14 cellular contexts compared by ENCODE assay signal in genomic region chr10:91604936-91605534, GRCh38. TPM values are rescaled to one million over a fixed set of nuclear protein-coding genes. Genes with fewer than 3 reads are reported as not detected.
DNase-seq lines count a peak whose midpoint lies in the region; ATAC-seq and TF ChIP-seq lines count a peak whose summit lies in the region.
"Had no signal": no experiment of that assay in that cellular context is flagged by ENCODE, and none has a peak within 500 bp of the region (broad histone marks: within the 10 kb centered on the region; RNA-seq: fewer than 3 reads in every experiment).

No MANE protein-coding gene starts in this region.

- DNase-seq in AG10803 (ENCODE audit: low read depth) = peak; percentile 76
- peak in 1 of 2 experiments; percentile 48 for DNase-seq in PC-9
- DNase-seq in epithelial cell of esophagus (ENCODE audit: low read depth) = peak; percentile 76
- no peak for DNase-seq in progenitor cell of endocrine pancreas (ENCODE audit: low spot score, unreplicated experiment)
- DNase-seq in stimulated activated CD4-positive, alpha-beta T cell treated with anti-CD3 and anti-CD28 coated beads, Interleukin-15, amount 100 ng/mL, for 24 hours = no peak
- DNase-seq in thyroid gland = no peak
- DNase-seq in NCI-H2029 (lab: John Stamatoyannopoulos, UW) = no peak
- DNase-seq: activated CD4-positive, alpha-beta T cell treated with anti-CD3 and anti-CD28 coated beads for 1 hour; activated naive CD8-positive, alpha-beta T cell treated with anti-CD3 and anti-CD28 coated beads, Interleukin-2, amount 10 ng/mL, durations not matched to agents 7 days and 5 days; COR-L47; NCI-H187 had no signal

- no peak for TF ChIP-seq CTCF in AG10803 (conservative IDR thresholded peaks at IDR 0.05; ENCODE audit: low read length)
- no peak for TF ChIP-seq CTCF in PC-9 (conservative IDR thresholded peaks at IDR 0.05)
- TF ChIP-seq CTCF in epithelial cell of esophagus (IDR thresholded peaks at IDR 0.05; ENCODE audit: insufficient read depth, low read depth, low read length, missing control alignments) = no peak
- TF ChIP-seq CTCF in progenitor cell of endocrine pancreas (IDR thresholded peaks at IDR 0.05; ENCODE audit: unreplicated experiment) = no peak
- TF ChIP-seq CTCF in thyroid gland (IDR thresholded peaks at IDR 0.05) = no peak

- H3K4me1 ChIP-seq in PC-9 (replicated peaks; ENCODE audit: insufficient read depth) = peaks cover 25% of the 10 kb centered on the region
- peaks cover 20% of the 10 kb centered on the region in 2 donors for H3K4me1 ChIP-seq in thyroid gland

- no TSS peak for BruUV-seq in PC-9 (replicated peaks; lab: Mats Ljungman, UMichigan)

- peak overlapping the region; percentile 46; the same call in 1 of the 2 replicates for H3K4me2 ChIP-seq in PC-9

- H3K36me3 ChIP-seq in PC-9 (ENCODE audit: low read depth) (no peaks in the 10 kb centered on the region), thyroid gland (no peaks in the 10 kb centered on the region)

- CTCF ChIA-PET in PC-9 (lab: Charles Lee) = no interaction called here

- no peak overlapping the region for H3K4me3 Mint-ChIP-seq in progenitor cell of endocrine pancreas (ENCODE audit: low read depth)
- H3K4me3 Mint-ChIP-seq: activated naive CD8-positive, alpha-beta T cell treated with anti-CD3 and anti-CD28 coated beads, Interleukin-2, amount 10 ng/mL, durations not matched to agents 7 days and 5 days had no signal

- H4K20me1 ChIP-seq in PC-9 (ENCODE audit: insufficient read depth) = no peaks in the 10 kb centered on the region

- no peaks in the 10 kb centered on the region for H3K9me2 ChIP-seq in PC-9 (ENCODE audit: insufficient read depth)

- H3K9me3 ChIP-seq in PC-9 (ENCODE audit: insufficient read depth, low read depth) = no peaks in the 10 kb centered on the region; the same call in 1 of the 2 replicates
- H3K9me3 ChIP-seq in thyroid gland = no peaks in the 10 kb centered on the region

- H3K79me2 ChIP-seq in PC-9 (ENCODE audit: low read depth) = no peaks in the 10 kb centered on the region

- no peak for ATAC-seq in HG03439 (IDR thresholded peaks at IDR 0.05; ENCODE audit: unreplicated experiment)

- peaks cover 9% of the 10 kb centered on the region for H3K36me3 Mint-ChIP-seq in progenitor cell of endocrine pancreas (ENCODE audit: insufficient read depth)
- H3K36me3 Mint-ChIP-seq: activated naive CD8-positive, alpha-beta T cell treated with anti-CD3 and anti-CD28 coated beads, Interleukin-2, amount 10 ng/mL, durations not matched to agents 7 days and 5 days had no signal

- POLR2A ChIA-PET in PC-9 (lab: Charles Lee; ENCODE audit: unreplicated experiment) = no interaction called here

- no peaks in the 10 kb centered on the region for H3K27me3 Mint-ChIP-seq in progenitor cell of endocrine pancreas

- H2AFZ ChIP-seq in PC-9 = no peak overlapping the region

- H3K27ac ChIP-seq in PC-9 (peak overlapping the region; percentile 23), thyroid gland (peak overlapping the region in 1 of 3 donors; percentile 2)

- H3F3A ChIP-seq in PC-9 (ENCODE audit: insufficient read depth, low read depth) = peaks cover 26% of the 10 kb centered on the region; the same call in 1 of the 2 replicates

- no peaks in the 10 kb centered on the region for H3K27me3 ChIP-seq in PC-9 (ENCODE audit: insufficient read depth, low read depth)
- no peaks in the 10 kb centered on the region for H3K27me3 ChIP-seq in thyroid gland

- H3K27ac Mint-ChIP-seq in progenitor cell of endocrine pancreas = peak overlapping the region; percentile 94
- H3K27ac Mint-ChIP-seq: activated naive CD8-positive, alpha-beta T cell treated with anti-CD3 and anti-CD28 coated beads, Interleukin-2, amount 10 ng/mL, durations not matched to agents 7 days and 5 days had no signal

- H3K4me1 Mint-ChIP-seq in progenitor cell of endocrine pancreas (ENCODE audit: low read depth) = peaks cover 24% of the 10 kb centered on the region
- H3K4me1 Mint-ChIP-seq: activated naive CD8-positive, alpha-beta T cell treated with anti-CD3 and anti-CD28 coated beads, Interleukin-2, amount 10 ng/mL, durations not matched to agents 7 days and 5 days had no signal

- H3K4me3 ChIP-seq in AG10803 (ENCODE audit: low read length) (no peak overlapping the region), PC-9 (no peak overlapping the region), epithelial cell of esophagus (ENCODE audit: low read length) (no peak overlapping the region), thyroid gland (replicated peaks in 1 of 3) (no peak overlapping the region)

- no peak for TF ChIP-seq POLR2A in thyroid gland (IDR thresholded peaks at IDR 0.05)

- intact Hi-C loops in PC-9 (cut with micrococcal nuclease; ENCODE audit: unreplicated experiment) = no loop called here
- intact Hi-C loops in thyroid gland (cut with DNase I) = no loop called here

- peaks cover 15% of the 10 kb centered on the region for H3K9me3 Mint-ChIP-seq in progenitor cell of endocrine pancreas (ENCODE audit: low read depth)

RNA-seq across cellular contexts. Expression of gene PPP1R3C, which starts 27.8 kb away (rescaled TPM):
- 1.5 and 1.8 TPM in 2 replicates for total RNA-seq in PC-9 (2021)
- total RNA-seq in progenitor cell of endocrine pancreas = 29.5 and 30.0 TPM in 2 replicates
- total RNA-seq in thyroid gland = 1 to 10 TPM; 2.1 to 4.4 (median 2.7) TPM
- total RNA-seq: HT-29, OCI-LY7 had no signal

Comparison
In these comparisons a context has a peak if more than half of its experiments do, and no peak if none do; other contexts are left out.
1. DNase-seq: peak in AG10803 (single experiment) and epithelial cell of esophagus (single experiment); none in progenitor cell of endocrine pancreas (single experiment), stimulated activated CD4-positive, alpha-beta T cell treated with anti-CD3 and anti-CD28 coated beads, Interleukin-15, amount 100 ng/mL, for 24 hours (single experiment), thyroid gland (0 of 2) and NCI-H2029 (single experiment).